Comparison of ENCODE assay signal across 1 cellular context in the genomic region with DNA sequence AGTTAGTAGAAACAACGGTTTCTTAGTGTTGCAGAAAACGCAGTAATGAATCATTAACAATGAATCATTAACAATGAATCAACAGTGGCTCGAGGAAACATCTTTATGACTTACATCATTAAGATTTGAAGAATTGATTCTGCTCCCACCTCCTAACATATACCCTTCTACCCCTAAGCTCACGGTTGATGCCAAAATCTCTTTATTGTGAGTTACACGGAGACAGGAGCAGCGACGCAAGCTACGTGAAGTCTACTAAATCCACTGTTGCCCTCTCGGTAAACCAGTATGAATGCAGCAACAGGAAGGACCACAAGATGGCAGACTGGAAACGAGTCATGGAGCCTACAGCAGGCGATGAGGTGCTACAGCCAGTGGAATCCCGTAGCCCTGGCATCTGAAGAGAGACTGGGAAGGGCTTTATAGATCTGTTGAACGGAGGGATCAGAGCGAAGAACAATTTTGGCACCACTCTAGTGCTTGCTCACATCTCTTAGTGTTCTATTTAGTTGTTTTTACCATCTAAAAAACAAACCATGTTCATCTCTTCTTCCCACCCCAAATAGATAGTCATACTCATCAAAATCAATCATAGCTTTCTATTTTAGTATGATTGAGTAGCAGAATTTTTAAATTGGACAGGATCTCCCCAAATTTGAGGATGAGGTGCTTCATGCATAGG.
TF ChIP-seq lines count a peak whose summit lies in the region.

No MANE protein-coding gene starts in this region.

TF ChIP-seq in HEK293, 187 proteins besides CTCF, POLR2A, EP300 and RAD21 (continued from another document):
- TF ChIP-seq, protein P1, sequence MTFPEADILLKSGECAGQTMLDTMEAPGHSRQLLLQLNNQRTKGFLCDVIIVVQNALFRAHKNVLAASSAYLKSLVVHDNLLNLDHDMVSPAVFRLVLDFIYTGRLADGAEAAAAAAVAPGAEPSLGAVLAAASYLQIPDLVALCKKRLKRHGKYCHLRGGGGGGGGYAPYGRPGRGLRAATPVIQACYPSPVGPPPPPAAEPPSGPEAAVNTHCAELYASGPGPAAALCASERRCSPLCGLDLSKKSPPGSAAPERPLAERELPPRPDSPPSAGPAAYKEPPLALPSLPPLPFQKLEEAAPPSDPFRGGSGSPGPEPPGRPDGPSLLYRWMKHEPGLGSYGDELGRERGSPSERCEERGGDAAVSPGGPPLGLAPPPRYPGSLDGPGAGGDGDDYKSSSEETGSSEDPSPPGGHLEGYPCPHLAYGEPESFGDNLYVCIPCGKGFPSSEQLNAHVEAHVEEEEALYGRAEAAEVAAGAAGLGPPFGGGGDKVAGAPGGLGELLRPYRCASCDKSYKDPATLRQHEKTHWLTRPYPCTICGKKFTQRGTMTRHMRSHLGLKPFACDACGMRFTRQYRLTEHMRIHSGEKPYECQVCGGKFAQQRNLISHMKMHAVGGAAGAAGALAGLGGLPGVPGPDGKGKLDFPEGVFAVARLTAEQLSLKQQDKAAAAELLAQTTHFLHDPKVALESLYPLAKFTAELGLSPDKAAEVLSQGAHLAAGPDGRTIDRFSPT (tag by site-specific recombination; IDR thresholded peaks at IDR 0.05): no peak
- TF ChIP-seq GLIS1 (tag by site-specific recombination; IDR thresholded peaks at IDR 0.05) (no peak), ZNF2 (tag by site-specific recombination; IDR thresholded peaks at IDR 0.05) (no peak), SCRT1 (tag by site-specific recombination; IDR thresholded peaks at IDR 0.05; ENCODE audit: borderline replicate concordance) (0 out of 2 replicates have a peak, but pooled peaks have one; percentile 34), ZNF10 (tag by site-specific recombination; IDR thresholded peaks at IDR 0.05) (peak; percentile 38; the same call in 1 of the 2 replicates), TRIM28 (IDR thresholded peaks at IDR 0.05; ENCODE audit: borderline replicate concordance, low read length) (peak; percentile 64; the same call in 1 of the 2 replicates), ZNF670 (tag by site-specific recombination; IDR thresholded peaks at IDR 0.05; ENCODE audit: low read depth) (no peak), ZNF561 (tag by site-specific recombination; IDR thresholded peaks at IDR 0.05; ENCODE audit: borderline replicate concordance) (0 out of 2 replicates have a peak, but pooled peaks have one; percentile 39), GLI4 (tag by site-specific recombination; IDR thresholded peaks at IDR 0.05) (no peak), ZSCAN30 (tag by site-specific recombination; IDR thresholded peaks at IDR 0.05) (peak; percentile 84), ZNF211 (tag by site-specific recombination; IDR thresholded peaks at IDR 0.05; ENCODE audit: low read depth) (no peak), ZNF114 (tag by site-specific recombination; IDR thresholded peaks at IDR 0.05) (no peak), ZNF426 (tag by site-specific recombination; IDR thresholded peaks at IDR 0.05) (no peak), ZBTB17 (tag by site-specific recombination; IDR thresholded peaks at IDR 0.05) (peak; percentile 78), ZNF514 (tag by site-specific recombination; IDR thresholded peaks at IDR 0.05) (no peak), ZNF837 (tag by site-specific recombination; IDR thresholded peaks at IDR 0.05) (no peak), ZNF660 (tag by site-specific recombination; IDR thresholded peaks at IDR 0.05) (peak; percentile 65), SCRT2 (tag by site-specific recombination; IDR thresholded peaks at IDR 0.05) (peak; percentile 92), ZFP37 (tag by site-specific recombination; IDR thresholded peaks at IDR 0.05) (0 out of 2 replicates have a peak, but pooled peaks have one; percentile 44), ZNF560 (tag by site-specific recombination; IDR thresholded peaks at IDR 0.05; ENCODE audit: borderline replicate concordance) (no peak), ZNF335 (tag by site-specific recombination; conservative IDR thresholded peaks at IDR 0.05) (peak; percentile 31; the same call in 1 of the 2 replicates), ZNF654 (tag by site-specific recombination; IDR thresholded peaks at IDR 0.05; ENCODE audit: low read depth) (peak; percentile 97), ZNF830 (tag by site-specific recombination; IDR thresholded peaks at IDR 0.05; ENCODE audit: low read depth) (no peak), ZNF366 (tag by site-specific recombination; conservative IDR thresholded peaks at IDR 0.05) (no peak), ZNF354C (tag by site-specific recombination; IDR thresholded peaks at IDR 0.05; ENCODE audit: borderline replicate concordance, low read depth) (no peak), RBAK (tag by site-specific recombination; IDR thresholded peaks at IDR 0.05) (no peak), ZNF416 (tag by site-specific recombination; IDR thresholded peaks at IDR 0.05) (no peak)
- TF ChIP-seq, protein P2, sequence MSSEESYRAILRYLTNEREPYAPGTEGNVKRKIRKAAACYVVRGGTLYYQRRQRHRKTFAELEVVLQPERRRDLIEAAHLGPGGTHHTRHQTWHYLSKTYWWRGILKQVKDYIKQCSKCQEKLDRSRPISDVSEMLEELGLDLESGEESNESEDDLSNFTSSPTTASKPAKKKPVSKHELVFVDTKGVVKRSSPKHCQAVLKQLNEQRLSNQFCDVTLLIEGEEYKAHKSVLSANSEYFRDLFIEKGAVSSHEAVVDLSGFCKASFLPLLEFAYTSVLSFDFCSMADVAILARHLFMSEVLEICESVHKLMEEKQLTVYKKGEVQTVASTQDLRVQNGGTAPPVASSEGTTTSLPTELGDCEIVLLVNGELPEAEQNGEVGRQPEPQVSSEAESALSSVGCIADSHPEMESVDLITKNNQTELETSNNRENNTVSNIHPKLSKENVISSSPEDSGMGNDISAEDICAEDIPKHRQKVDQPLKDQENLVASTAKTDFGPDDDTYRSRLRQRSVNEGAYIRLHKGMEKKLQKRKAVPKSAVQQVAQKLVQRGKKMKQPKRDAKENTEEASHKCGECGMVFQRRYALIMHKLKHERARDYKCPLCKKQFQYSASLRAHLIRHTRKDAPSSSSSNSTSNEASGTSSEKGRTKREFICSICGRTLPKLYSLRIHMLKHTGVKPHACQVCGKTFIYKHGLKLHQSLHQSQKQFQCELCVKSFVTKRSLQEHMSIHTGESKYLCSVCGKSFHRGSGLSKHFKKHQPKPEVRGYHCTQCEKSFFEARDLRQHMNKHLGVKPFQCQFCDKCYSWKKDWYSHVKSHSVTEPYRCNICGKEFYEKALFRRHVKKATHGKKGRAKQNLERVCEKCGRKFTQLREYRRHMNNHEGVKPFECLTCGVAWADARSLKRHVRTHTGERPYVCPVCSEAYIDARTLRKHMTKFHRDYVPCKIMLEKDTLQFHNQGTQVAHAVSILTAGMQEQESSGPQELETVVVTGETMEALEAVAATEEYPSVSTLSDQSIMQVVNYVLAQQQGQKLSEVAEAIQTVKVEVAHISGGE (tag by site-specific recombination; conservative IDR thresholded peaks at IDR 0.05; ENCODE audit: low read depth): peak; percentile 32; the same call in 1 of the 2 replicates
- TF ChIP-seq, protein P3, sequence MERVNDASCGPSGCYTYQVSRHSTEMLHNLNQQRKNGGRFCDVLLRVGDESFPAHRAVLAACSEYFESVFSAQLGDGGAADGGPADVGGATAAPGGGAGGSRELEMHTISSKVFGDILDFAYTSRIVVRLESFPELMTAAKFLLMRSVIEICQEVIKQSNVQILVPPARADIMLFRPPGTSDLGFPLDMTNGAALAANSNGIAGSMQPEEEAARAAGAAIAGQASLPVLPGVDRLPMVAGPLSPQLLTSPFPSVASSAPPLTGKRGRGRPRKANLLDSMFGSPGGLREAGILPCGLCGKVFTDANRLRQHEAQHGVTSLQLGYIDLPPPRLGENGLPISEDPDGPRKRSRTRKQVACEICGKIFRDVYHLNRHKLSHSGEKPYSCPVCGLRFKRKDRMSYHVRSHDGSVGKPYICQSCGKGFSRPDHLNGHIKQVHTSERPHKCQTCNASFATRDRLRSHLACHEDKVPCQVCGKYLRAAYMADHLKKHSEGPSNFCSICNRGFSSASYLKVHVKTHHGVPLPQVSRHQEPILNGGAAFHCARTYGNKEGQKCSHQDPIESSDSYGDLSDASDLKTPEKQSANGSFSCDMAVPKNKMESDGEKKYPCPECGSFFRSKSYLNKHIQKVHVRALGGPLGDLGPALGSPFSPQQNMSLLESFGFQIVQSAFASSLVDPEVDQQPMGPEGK (tag by site-specific recombination; IDR thresholded peaks at IDR 0.05): no peak
- TF ChIP-seq, protein P4, sequence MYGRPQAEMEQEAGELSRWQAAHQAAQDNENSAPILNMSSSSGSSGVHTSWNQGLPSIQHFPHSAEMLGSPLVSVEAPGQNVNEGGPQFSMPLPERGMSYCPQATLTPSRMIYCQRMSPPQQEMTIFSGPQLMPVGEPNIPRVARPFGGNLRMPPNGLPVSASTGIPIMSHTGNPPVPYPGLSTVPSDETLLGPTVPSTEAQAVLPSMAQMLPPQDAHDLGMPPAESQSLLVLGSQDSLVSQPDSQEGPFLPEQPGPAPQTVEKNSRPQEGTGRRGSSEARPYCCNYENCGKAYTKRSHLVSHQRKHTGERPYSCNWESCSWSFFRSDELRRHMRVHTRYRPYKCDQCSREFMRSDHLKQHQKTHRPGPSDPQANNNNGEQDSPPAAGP (tag by site-specific recombination; IDR thresholded peaks at IDR 0.05): 0 out of 2 replicates have a peak, but pooled peaks have one; percentile 20
- TF ChIP-seq, protein P5, sequence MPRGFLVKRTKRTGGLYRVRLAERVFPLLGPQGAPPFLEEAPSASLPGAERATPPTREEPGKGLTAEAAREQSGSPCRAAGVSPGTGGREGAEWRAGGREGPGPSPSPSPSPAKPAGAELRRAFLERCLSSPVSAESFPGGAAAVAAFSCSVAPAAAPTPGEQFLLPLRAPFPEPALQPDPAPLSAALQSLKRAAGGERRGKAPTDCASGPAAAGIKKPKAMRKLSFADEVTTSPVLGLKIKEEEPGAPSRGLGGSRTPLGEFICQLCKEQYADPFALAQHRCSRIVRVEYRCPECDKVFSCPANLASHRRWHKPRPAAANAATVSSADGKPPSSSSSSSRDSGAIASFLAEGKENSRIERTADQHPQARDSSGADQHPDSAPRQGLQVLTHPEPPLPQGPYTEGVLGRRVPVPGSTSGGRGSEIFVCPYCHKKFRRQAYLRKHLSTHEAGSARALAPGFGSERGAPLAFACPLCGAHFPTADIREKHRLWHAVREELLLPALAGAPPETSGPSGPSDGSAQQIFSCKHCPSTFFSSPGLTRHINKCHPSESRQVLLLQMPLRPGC (tag by site-specific recombination; IDR thresholded peaks at IDR 0.05): no peak
- TF ChIP-seq, protein P6, sequence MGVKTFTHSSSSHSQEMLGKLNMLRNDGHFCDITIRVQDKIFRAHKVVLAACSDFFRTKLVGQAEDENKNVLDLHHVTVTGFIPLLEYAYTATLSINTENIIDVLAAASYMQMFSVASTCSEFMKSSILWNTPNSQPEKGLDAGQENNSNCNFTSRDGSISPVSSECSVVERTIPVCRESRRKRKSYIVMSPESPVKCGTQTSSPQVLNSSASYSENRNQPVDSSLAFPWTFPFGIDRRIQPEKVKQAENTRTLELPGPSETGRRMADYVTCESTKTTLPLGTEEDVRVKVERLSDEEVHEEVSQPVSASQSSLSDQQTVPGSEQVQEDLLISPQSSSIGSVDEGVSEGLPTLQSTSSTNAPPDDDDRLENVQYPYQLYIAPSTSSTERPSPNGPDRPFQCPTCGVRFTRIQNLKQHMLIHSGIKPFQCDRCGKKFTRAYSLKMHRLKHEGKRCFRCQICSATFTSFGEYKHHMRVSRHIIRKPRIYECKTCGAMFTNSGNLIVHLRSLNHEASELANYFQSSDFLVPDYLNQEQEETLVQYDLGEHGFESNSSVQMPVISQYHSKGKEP (tag by site-specific recombination; IDR thresholded peaks at IDR 0.05): no peak
- TF ChIP-seq, protein P7, sequence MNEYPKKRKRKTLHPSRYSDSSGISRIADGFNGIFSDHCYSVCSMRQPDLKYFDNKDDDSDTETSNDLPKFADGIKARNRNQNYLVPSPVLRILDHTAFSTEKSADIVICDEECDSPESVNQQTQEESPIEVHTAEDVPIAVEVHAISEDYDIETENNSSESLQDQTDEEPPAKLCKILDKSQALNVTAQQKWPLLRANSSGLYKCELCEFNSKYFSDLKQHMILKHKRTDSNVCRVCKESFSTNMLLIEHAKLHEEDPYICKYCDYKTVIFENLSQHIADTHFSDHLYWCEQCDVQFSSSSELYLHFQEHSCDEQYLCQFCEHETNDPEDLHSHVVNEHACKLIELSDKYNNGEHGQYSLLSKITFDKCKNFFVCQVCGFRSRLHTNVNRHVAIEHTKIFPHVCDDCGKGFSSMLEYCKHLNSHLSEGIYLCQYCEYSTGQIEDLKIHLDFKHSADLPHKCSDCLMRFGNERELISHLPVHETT (tag by site-specific recombination; IDR thresholded peaks at IDR 0.05): no peak
- TF ChIP-seq, protein P8, sequence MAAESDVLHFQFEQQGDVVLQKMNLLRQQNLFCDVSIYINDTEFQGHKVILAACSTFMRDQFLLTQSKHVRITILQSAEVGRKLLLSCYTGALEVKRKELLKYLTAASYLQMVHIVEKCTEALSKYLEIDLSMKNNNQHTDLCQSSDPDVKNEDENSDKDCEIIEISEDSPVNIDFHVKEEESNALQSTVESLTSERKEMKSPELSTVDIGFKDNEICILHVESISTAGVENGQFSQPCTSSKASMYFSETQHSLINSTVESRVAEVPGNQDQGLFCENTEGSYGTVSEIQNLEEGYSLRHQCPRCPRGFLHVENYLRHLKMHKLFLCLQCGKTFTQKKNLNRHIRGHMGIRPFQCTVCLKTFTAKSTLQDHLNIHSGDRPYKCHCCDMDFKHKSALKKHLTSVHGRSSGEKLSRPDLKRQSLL (tag by site-specific recombination; IDR thresholded peaks at IDR 0.05): 0 out of 2 replicates have a peak, but pooled peaks have one; percentile 22
